In the genomic region with DNA sequence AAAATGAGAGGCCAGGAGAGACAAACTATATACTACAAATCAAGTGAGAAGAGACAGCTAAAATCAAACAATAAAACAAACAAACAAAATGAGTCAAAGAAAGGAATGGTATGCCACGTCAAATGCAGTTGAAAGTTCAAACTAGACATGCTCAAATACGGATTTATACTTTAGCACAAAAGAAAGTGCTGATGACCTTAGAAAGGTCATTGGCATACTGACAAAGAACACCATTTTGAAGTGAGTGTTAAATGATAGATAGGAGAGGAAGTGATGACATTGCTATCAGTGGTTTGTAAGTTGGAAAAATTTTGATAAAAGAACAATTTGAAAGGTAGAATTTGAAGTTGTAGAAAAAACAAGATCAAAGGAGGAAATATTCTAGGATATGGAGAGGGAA, we compare ENCODE assay signal across 30 cellular contexts. TPM values are rescaled to one million over a fixed set of nuclear protein-coding genes. Genes with fewer than 3 reads are reported as not detected.
"Had no signal": no experiment of that assay in that cellular context is flagged by ENCODE, and none has a peak within 500 bp of the region (broad histone marks: within the 10 kb centered on the region; RNA-seq: fewer than 3 reads in every experiment).

No MANE protein-coding gene starts in this region.

- H3K27me3 ChIP-seq: esophagus squamous epithelium, hepatocyte, left lung, ovary, stomach, thyroid gland, vagina had no signal

- DNase-seq: cortex of kidney; effector memory CD8-positive, alpha-beta T cell; erythroblast; esophagus squamous epithelium; foreskin melanocyte; kidney; left lung; lower lobe of right lung; natural killer cell; occipital lobe; ovary; posterior cingulate gyrus; psoas muscle; stimulated activated CD4-positive, alpha-beta T cell treated with anti-CD3 and anti-CD28 coated beads, Interleukin-2, amount 100 ng/mL, for 24 hours; stimulated activated CD4-positive, alpha-beta T cell treated with anti-CD3 and anti-CD28 coated beads, Interleukin-4, amount 100 ng/mL, for 24 hours; stimulated activated naive CD4-positive, alpha-beta T cell treated with Interleukin-2 at 50 U/mL for 16 hours; stomach; thyroid gland; trophoblast cell had no signal

- H3K27ac ChIP-seq: esophagus squamous epithelium, hepatocyte, left lung, lower lobe of right lung, ovary, psoas muscle, stomach, thyroid gland, vagina had no signal

- H3K36me3 ChIP-seq: esophagus squamous epithelium, left lung, lower lobe of right lung, ovary, stomach, thyroid gland, vagina had no signal

- H3K9me3 ChIP-seq: esophagus squamous epithelium, left lung, lower lobe of right lung, ovary, psoas muscle, stomach, thyroid gland, vagina had no signal

- H3K4me1 ChIP-seq: esophagus squamous epithelium, left lung, lower lobe of right lung, psoas muscle, stomach, thyroid gland, vagina had no signal

- ATAC-seq: effector memory CD8-positive, alpha-beta T cell; left lung; lower lobe of right lung; natural killer cell; psoas muscle; sciatic nerve; stimulated activated effector memory CD8-positive, alpha-beta T cell treated with anti-CD3 and anti-CD28 coated beads, Interleukin-12 subunit alpha, Interleukin-12 subunit beta, amount 100 ng/mL, for 72 hours had no signal

- FAIRE-seq: endometrium, kidney had no signal

- H3K4me3 ChIP-seq: esophagus squamous epithelium, hepatocyte, left lung, lower lobe of right lung, ovary, psoas muscle, smooth muscle cell, stomach, thyroid gland, vagina had no signal

RNA-seq across cellular contexts. Expression of gene TECRL, which starts 55.3 kb away (rescaled TPM):
- total RNA-seq: dermis microvascular lymphatic vessel endothelial cell, esophagus squamous epithelium, kidney, lower lobe of right lung, natural killer cell, renal cortical epithelial cell, sciatic nerve, smooth muscle cell, subcutaneous adipose tissue, temporal lobe, thyroid gland, vagina had no signal
- polyA plus RNA-seq: neural cell, smooth muscle cell had no signal
